1 cellular context compared by ENCODE assay signal in the genomic region with DNA sequence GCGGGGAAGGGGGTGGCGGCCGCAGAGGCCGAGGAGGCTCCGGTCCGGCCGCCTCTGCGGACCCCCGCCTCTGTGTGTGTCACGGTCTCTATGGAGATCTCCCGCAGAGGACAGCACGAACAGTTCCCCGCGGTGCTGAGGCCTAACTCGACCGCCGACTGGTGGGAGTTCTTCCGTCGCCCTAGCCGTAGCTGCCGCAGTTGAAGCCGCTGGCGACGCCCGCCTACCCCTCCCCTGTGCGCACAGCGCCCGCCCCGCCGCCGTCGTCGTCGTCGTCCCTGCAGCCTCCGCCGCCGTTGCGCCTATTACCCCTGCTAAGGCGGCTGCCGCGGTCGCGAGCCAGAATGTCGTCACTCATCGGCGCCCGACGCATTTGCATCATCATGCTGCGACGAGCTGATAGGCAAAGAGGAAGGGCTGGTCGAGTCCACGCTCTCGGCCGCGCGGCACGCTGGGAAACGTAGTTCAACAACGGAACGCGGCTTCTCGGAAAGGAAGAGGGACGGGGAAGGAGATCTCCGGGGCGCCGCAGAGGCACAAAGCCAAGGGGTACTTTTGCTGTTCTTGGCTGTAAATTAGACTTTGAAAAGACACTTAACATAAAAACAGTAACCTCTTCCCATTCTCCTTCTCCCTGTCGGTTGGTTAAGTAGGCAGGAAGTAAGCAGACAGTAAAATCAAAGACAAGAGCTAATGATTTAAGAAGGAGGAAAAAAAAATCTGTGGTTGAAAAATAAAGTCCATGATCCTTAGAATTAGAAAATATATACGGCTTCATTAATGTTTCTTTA.
TF ChIP-seq lines count a peak whose summit lies in the region.

Gene NUP153 (minus strand): TSS at position 346 of the 791 bp plus-strand sequence. CDS start 538 bp downstream, outside the sequence.

TF ChIP-seq in HepG2, 621 proteins besides CTCF, POLR2A, EP300 and RAD21 (continued from another document and continues in another):
- TF ChIP-seq, protein P1, sequence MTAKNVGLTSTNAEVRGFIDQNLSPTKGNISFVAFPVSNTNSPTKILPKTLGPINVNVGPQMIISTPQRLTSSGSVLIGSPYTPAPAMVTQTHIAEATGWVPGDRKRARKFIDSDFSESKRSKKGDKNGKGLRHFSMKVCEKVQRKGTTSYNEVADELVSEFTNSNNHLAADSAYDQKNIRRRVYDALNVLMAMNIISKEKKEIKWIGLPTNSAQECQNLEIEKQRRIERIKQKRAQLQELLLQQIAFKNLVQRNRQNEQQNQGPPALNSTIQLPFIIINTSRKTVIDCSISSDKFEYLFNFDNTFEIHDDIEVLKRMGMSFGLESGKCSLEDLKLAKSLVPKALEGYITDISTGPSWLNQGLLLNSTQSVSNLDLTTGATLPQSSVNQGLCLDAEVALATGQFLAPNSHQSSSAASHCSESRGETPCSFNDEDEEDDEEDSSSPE (CRISPR knock-in tag; IDR thresholded peaks at IDR 0.05): peak; percentile 92
- peak; percentile 51; the same call in 1 of the 2 replicates for TF ChIP-seq ZNF281 (CRISPR knock-in tag; IDR thresholded peaks at IDR 0.05; ENCODE audit: borderline replicate concordance)
- peak; percentile 76 for TF ChIP-seq FOXJ3 (CRISPR knock-in tag; IDR thresholded peaks at IDR 0.05; ENCODE audit: borderline replicate concordance)
- TF ChIP-seq, protein P2, sequence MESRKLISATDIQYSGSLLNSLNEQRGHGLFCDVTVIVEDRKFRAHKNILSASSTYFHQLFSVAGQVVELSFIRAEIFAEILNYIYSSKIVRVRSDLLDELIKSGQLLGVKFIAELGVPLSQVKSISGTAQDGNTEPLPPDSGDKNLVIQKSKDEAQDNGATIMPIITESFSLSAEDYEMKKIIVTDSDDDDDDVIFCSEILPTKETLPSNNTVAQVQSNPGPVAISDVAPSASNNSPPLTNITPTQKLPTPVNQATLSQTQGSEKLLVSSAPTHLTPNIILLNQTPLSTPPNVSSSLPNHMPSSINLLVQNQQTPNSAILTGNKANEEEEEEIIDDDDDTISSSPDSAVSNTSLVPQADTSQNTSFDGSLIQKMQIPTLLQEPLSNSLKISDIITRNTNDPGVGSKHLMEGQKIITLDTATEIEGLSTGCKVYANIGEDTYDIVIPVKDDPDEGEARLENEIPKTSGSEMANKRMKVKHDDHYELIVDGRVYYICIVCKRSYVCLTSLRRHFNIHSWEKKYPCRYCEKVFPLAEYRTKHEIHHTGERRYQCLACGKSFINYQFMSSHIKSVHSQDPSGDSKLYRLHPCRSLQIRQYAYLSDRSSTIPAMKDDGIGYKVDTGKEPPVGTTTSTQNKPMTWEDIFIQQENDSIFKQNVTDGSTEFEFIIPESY (CRISPR knock-in tag; IDR thresholded peaks at IDR 0.05): peak; percentile 79
- TF ChIP-seq ATF7 (IDR thresholded peaks at IDR 0.05): peak; percentile 79
- peak; percentile 94 for TF ChIP-seq ATF7 (CRISPR knock-in tag; IDR thresholded peaks at IDR 0.05)
- TF ChIP-seq KMT2A (CRISPR knock-in tag; IDR thresholded peaks at IDR 0.05): peak; percentile 93
- TF ChIP-seq, protein P3, sequence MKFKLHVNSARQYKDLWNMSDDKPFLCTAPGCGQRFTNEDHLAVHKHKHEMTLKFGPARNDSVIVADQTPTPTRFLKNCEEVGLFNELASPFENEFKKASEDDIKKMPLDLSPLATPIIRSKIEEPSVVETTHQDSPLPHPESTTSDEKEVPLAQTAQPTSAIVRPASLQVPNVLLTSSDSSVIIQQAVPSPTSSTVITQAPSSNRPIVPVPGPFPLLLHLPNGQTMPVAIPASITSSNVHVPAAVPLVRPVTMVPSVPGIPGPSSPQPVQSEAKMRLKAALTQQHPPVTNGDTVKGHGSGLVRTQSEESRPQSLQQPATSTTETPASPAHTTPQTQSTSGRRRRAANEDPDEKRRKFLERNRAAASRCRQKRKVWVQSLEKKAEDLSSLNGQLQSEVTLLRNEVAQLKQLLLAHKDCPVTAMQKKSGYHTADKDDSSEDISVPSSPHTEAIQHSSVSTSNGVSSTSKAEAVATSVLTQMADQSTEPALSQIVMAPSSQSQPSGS (CRISPR knock-in tag; IDR thresholded peaks at IDR 0.05): peak; percentile 99
- TF ChIP-seq, protein P4, sequence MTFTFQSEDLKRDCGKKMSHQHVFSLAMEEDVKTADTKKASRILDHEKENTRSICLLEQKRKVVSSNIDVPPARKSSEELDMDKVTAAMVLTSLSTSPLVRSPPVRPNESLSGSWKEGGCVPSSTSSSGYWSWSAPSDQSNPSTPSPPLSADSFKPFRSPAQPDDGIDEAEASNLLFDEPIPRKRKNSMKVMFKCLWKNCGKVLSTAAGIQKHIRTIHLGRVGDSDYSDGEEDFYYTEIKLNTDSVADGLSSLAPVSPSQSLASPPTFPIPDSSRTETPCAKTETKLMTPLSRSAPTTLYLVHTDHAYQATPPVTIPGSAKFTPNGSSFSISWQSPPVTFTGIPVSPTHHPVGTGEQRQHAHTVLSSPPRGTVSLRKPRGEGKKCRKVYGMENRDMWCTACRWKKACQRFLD (CRISPR knock-in tag; IDR thresholded peaks at IDR 0.05; ENCODE audit: borderline replicate concordance): no peak
- peak; percentile 97 for TF ChIP-seq KDM5A (IDR thresholded peaks at IDR 0.05; ENCODE audit: borderline replicate concordance, low read length)
- TF ChIP-seq, protein P5, sequence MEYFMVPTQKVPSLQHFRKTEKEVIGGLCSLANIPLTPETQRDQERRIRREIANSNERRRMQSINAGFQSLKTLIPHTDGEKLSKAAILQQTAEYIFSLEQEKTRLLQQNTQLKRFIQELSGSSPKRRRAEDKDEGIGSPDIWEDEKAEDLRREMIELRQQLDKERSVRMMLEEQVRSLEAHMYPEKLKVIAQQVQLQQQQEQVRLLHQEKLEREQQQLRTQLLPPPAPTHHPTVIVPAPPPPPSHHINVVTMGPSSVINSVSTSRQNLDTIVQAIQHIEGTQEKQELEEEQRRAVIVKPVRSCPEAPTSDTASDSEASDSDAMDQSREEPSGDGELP (IDR thresholded peaks at IDR 0.05; ENCODE audit: borderline replicate concordance, low read depth): peak; percentile 79; the same call in 1 of the 2 replicates
- no peak; the same call in 1 of the 2 replicates for TF ChIP-seq ZNF460 (CRISPR knock-in tag; IDR thresholded peaks at IDR 0.05; ENCODE audit: borderline replicate concordance)
- TF ChIP-seq ZNF883 (CRISPR knock-in tag; IDR thresholded peaks at IDR 0.05; ENCODE audit: not compliant biosample characterization): no peak
- peak; percentile 87 for TF ChIP-seq RXRA (CRISPR knock-in tag; IDR thresholded peaks at IDR 0.05)
- TF ChIP-seq DR1 (CRISPR knock-in tag; IDR thresholded peaks at IDR 0.05): peak; percentile 79
- TF ChIP-seq NR1H2 (CRISPR knock-in tag; IDR thresholded peaks at IDR 0.05; ENCODE audit: borderline replicate concordance, low read depth): no peak
- TF ChIP-seq PLSCR1 (CRISPR knock-in tag; IDR thresholded peaks at IDR 0.05; ENCODE audit: borderline replicate concordance): 0 out of 2 replicates have a peak, but pooled peaks have one; percentile 61
- peak; percentile 98 for TF ChIP-seq TBP (CRISPR knock-in tag; IDR thresholded peaks at IDR 0.05)
- TF ChIP-seq PHB2 (IDR thresholded peaks at IDR 0.05; ENCODE audit: partially characterized antibody): no peak
- peak; percentile 77; the same call in 1 of the 2 replicates for TF ChIP-seq ZMAT3 (CRISPR knock-in tag; conservative IDR thresholded peaks at IDR 0.05)
- peak; percentile 59; the same call in 1 of the 2 replicates for TF ChIP-seq ARHGAP35 (CRISPR knock-in tag; IDR thresholded peaks at IDR 0.05; ENCODE audit: borderline replicate concordance)
- peak; percentile 86 for TF ChIP-seq ZNF232 (CRISPR knock-in tag; IDR thresholded peaks at IDR 0.05; ENCODE audit: borderline replicate concordance)
- TF ChIP-seq HES4 (CRISPR knock-in tag; IDR thresholded peaks at IDR 0.05; ENCODE audit: borderline replicate concordance): peak; percentile 77; the same call in 1 of the 2 replicates
- TF ChIP-seq HDAC2 (CRISPR knock-in tag; IDR thresholded peaks at IDR 0.05): peak; percentile 97
- TF ChIP-seq IKZF1 (IDR thresholded peaks at IDR 0.05): no peak
- TF ChIP-seq ZNF280D (CRISPR knock-in tag; IDR thresholded peaks at IDR 0.05): no peak
- TF ChIP-seq ZBTB43 (CRISPR knock-in tag; conservative IDR thresholded peaks at IDR 0.05): peak; percentile 83
- TF ChIP-seq CBX5 (CRISPR knock-in tag; IDR thresholded peaks at IDR 0.05; ENCODE audit: borderline replicate concordance): peak; percentile 99
- 0 out of 2 replicates have a peak, but pooled peaks have one; percentile 24 for TF ChIP-seq ZNF513 (CRISPR knock-in tag; conservative IDR thresholded peaks at IDR 0.05)
- TF ChIP-seq, protein P6, sequence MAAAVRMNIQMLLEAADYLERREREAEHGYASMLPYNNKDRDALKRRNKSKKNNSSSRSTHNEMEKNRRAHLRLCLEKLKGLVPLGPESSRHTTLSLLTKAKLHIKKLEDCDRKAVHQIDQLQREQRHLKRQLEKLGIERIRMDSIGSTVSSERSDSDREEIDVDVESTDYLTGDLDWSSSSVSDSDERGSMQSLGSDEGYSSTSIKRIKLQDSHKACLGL (CRISPR knock-in tag; IDR thresholded peaks at IDR 0.05): peak; percentile 86
